In the genomic region with DNA sequence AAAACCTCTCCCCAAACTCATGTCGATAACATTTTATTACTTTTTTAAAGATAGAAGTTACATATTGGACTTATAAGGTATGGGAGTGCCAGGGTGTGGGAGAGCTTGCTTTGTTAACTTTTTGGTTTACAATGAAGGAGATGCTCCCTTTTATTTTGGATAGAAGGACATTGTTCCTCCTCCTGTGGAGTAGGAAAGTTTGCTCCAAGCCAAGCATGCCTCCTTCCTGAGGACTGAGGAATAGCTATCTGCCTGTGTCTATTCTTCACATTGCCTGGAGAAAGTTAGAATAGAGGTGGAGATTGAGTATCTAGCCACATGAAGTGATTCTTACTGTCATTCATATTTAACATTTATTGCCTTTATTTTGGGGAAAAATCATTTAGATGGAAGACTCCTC, we compare ENCODE assay signal across 1 cellular context.
TF ChIP-seq lines count a peak whose summit lies in the region.

No MANE protein-coding gene starts in this region.

TF ChIP-seq in Ishikawa, 13 proteins besides CTCF, POLR2A, EP300 and RAD21 (continued from another document):
- TF ChIP-seq REST (IDR thresholded peaks at IDR 0.05; ENCODE audit: low read depth) = no peak
- TF ChIP-seq, protein P1, sequence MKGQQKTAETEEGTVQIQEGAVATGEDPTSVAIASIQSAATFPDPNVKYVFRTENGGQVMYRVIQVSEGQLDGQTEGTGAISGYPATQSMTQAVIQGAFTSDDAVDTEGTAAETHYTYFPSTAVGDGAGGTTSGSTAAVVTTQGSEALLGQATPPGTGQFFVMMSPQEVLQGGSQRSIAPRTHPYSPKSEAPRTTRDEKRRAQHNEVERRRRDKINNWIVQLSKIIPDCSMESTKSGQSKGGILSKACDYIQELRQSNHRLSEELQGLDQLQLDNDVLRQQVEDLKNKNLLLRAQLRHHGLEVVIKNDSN (IDR thresholded peaks at IDR 0.05) = no peak
- TF ChIP-seq EGR1 (IDR thresholded peaks at IDR 0.05) = no peak
- TF ChIP-seq, protein P2, sequence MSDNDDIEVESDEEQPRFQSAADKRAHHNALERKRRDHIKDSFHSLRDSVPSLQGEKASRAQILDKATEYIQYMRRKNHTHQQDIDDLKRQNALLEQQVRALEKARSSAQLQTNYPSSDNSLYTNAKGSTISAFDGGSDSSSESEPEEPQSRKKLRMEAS (IDR thresholded peaks at IDR 0.05) = no peak
- no peak for TF ChIP-seq TAF1 (IDR thresholded peaks at IDR 0.05; ENCODE audit: low read depth)
- no peak for TF ChIP-seq TEAD4 (IDR thresholded peaks at IDR 0.05)
